In the genomic region with DNA sequence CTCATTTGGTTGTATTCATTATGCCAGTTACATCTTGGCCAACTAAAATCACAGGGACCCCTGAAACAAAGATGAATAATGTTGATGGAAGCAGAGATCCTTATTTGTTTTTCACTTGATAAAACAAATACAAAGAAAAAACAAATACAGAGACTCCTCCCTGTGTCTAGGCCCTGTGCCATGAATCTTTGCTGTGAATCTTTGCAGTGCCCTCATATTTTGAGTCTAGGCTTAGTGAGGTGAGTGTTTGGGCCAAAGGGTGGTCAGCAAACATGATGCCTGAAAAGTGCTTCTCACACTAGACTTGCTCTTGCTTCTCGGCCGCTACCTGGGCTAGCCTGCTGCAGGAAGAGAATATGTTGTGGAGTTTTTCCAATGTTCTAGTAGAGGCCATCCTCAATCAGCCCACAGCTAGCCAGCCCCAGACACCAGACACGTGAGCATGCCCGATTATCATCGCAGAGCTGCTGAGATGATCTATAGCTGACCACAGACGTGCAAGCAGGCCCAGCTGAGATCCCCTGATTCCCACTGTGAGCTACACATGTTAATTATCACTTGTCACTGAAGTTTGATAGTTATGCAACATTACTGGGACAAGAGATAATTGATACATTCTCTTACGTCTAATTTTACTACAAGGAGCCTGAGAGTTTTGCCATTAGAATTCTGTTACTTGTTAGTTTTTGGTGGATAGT, we compare ENCODE assay signal across 13 cellular contexts.
"Had no signal": no experiment of that assay in that cellular context is flagged by ENCODE, and none has a peak within 500 bp of the region (broad histone marks: within the 10 kb centered on the region; RNA-seq: fewer than 3 reads in every experiment).

No MANE protein-coding gene starts in this region.

- ATAC-seq: activated naive CD8-positive, alpha-beta T cell treated with anti-CD3 and anti-CD28 coated beads, Interleukin-2, amount 50 U/mL, for 24 hours; heart right ventricle; stimulated activated naive CD8-positive, alpha-beta T cell treated with anti-CD3 and anti-CD28 coated beads, Interleukin-15, Interleukin-2, amounts not matched to agents 100 U/mL and 50 U/mL, for 24 hours had no signal

- H3K27ac ChIP-seq: cardiac muscle cell, heart right ventricle, left ventricle myocardium inferior had no signal

- H3K4me3 Mint-ChIP-seq: activated naive CD8-positive, alpha-beta T cell treated with anti-CD3 and anti-CD28 coated beads, Interleukin-2, amount 50 U/mL, for 24 hours; activated T-helper 1 cell treated with anti-CD3 and anti-CD28 coated beads, Interleukin-12 subunit alpha, Interleukin-12 subunit beta, Interleukin-2, Interleukin-4 antibody, amounts not matched to agents 30 ng/mL and 10 ng/mL and 1 ng/mL, durations not matched to agents 14 hours and 24 hours and 36 hours; neural crest cell; T-helper 2 cell treated with Interferon-gamma antibody and Interleukin-4, amounts not matched to agents 5 μg/mL and 100 μg/mL, for 36 hours had no signal

- H3K4me3 ChIP-seq: cardiac muscle cell, heart right ventricle, left ventricle myocardium inferior had no signal

- H3K27ac Mint-ChIP-seq: activated naive CD8-positive, alpha-beta T cell treated with anti-CD3 and anti-CD28 coated beads, Interleukin-2, amount 50 U/mL, for 24 hours; activated T-helper 1 cell treated with anti-CD3 and anti-CD28 coated beads, Interleukin-12 subunit alpha, Interleukin-12 subunit beta, Interleukin-2, Interleukin-4 antibody, amounts not matched to agents 30 ng/mL and 10 ng/mL and 1 ng/mL, durations not matched to agents 14 hours and 24 hours and 36 hours; T-helper 2 cell treated with Interferon-gamma antibody and Interleukin-4, amounts not matched to agents 5 μg/mL and 100 μg/mL, for 36 hours had no signal

- H3K27me3 ChIP-seq: cardiac muscle cell, heart right ventricle had no signal

- H3K36me3 ChIP-seq: cardiac muscle cell, heart right ventricle, left ventricle myocardium inferior had no signal

- H3K9me3 Mint-ChIP-seq: activated naive CD8-positive, alpha-beta T cell treated with anti-CD3 and anti-CD28 coated beads, Interleukin-2, amount 50 U/mL, for 24 hours; activated T-helper 1 cell treated with anti-CD3 and anti-CD28 coated beads, Interleukin-12 subunit alpha, Interleukin-12 subunit beta, Interleukin-2, Interleukin-4 antibody, amounts not matched to agents 30 ng/mL and 10 ng/mL and 1 ng/mL, durations not matched to agents 14 hours and 24 hours and 36 hours; neural crest cell; T-helper 2 cell treated with Interferon-gamma antibody and Interleukin-4, amounts not matched to agents 5 μg/mL and 100 μg/mL, for 36 hours had no signal

- H3K9me3 ChIP-seq: heart right ventricle, left ventricle myocardium inferior had no signal

- H3K4me1 Mint-ChIP-seq: activated naive CD8-positive, alpha-beta T cell treated with anti-CD3 and anti-CD28 coated beads, Interleukin-2, amount 50 U/mL, for 24 hours; neural crest cell had no signal

- DNase-seq: activated CD4-positive, alpha-beta T cell treated with anti-CD3 and anti-CD28 coated beads for 48 hours; activated naive CD4-positive, alpha-beta T cell treated with Interleukin-2 at 50 U/mL for 16 hours; activated naive CD8-positive, alpha-beta T cell treated with anti-CD3 and anti-CD28 coated beads, Interleukin-2, amount 50 U/mL, for 24 hours; foreskin melanocyte; heart right ventricle; left ventricle myocardium inferior; stimulated activated CD4-positive, alpha-beta T cell treated with anti-CD3 and anti-CD28 coated beads, Interleukin-4, amount 100 ng/mL, for 1 hour; stimulated activated CD8-positive, alpha-beta memory T cell treated with anti-CD3 and anti-CD28 coated beads, Interleukin-4, amount 100 ng/mL, for 48 hours; stimulated activated naive CD8-positive, alpha-beta T cell treated with anti-CD3 and anti-CD28 coated beads, Interleukin-15, Interleukin-2, amounts not matched to agents 100 U/mL and 50 U/mL, for 24 hours had no signal
